Comparison of ENCODE assay signal across 31 cellular contexts in genomic region chr19:23099966-23100365, GRCh38. TPM values are rescaled to one million over a fixed set of nuclear protein-coding genes. Genes with fewer than 3 reads are reported as not detected.
"Had no signal": no experiment of that assay in that cellular context is flagged by ENCODE, and none has a peak within 500 bp of the region (broad histone marks: within the 10 kb centered on the region; RNA-seq: fewer than 3 reads in every experiment).

No MANE protein-coding gene starts in this region.

- H2AFZ ChIP-seq: neural progenitor cell, parathyroid adenoma had no signal

- H3K36me3 ChIP-seq: ovary, spleen, suprapubic skin, transverse colon, upper lobe of left lung, vagina had no signal

- H3K27me3 Mint-ChIP-seq: progenitor cell of endocrine pancreas; stimulated activated memory B cell treated with anti-CD40 and anti-IgM and Interleukin-4, amounts not matched to agents 10 μg/mL and 1 μg/mL and 100 μg/mL, for 72 hours; stimulated activated naive CD8-positive, alpha-beta T cell treated with anti-CD3 and anti-CD28 coated beads, Interleukin-15, amount 100 ng/mL, for 72 hours had no signal

- H3K4me2 ChIP-seq: neural progenitor cell, smooth muscle cell had no signal

- FAIRE-seq: urothelium cell line had no signal

- DNase-seq: natural killer cell; occipital lobe; ovary; posterior cingulate gyrus; psoas muscle; right cardiac atrium; spleen; stimulated activated CD4-positive, alpha-beta T cell treated with anti-CD3 and anti-CD28 coated beads, Interleukin-12 subunit alpha, Interleukin-12 subunit beta, amount 100 ng/mL, for 4 hours; stimulated activated CD4-positive, alpha-beta T cell treated with anti-CD3 and anti-CD28 coated beads, Interleukin-1b, Interleukin-23, amount 100 ng/mL, for 48 hours; stimulated activated CD4-positive, alpha-beta T cell treated with anti-CD3 and anti-CD28 coated beads, Interleukin-4, amount 100 ng/mL, for 1 hour; stimulated activated CD4-positive, alpha-beta T cell treated with anti-CD3 and anti-CD28 coated beads, Interleukin-4, amount 100 ng/mL, for 4 hours; stimulated activated CD8-positive, alpha-beta memory T cell treated with anti-CD3 and anti-CD28 coated beads, Interleukin-4, amount 100 ng/mL, for 48 hours; stimulated activated naive CD4-positive, alpha-beta T cell; stimulated activated naive CD8-positive, alpha-beta T cell treated with anti-CD3 and anti-CD28 coated beads, Interleukin-15, amount 100 ng/mL, for 72 hours; stimulated activated naive CD8-positive, alpha-beta T cell treated with anti-CD3 and anti-CD28 coated beads, Interleukin-15, Interleukin-2, amounts not matched to agents 100 U/mL and 50 U/mL, for 24 hours; substantia nigra; testis; tibial artery; transverse colon; upper lobe of left lung had no signal

- H3K27ac ChIP-seq: neural progenitor cell, ovary, parathyroid adenoma, psoas muscle, skin epidermis, spleen, suprapubic skin, testis, tibial artery, transverse colon, upper lobe of left lung, vagina had no signal

- H3K36me3 Mint-ChIP-seq: stimulated activated memory B cell treated with anti-CD40 and anti-IgM and Interleukin-4, amounts not matched to agents 10 μg/mL and 1 μg/mL and 100 μg/mL, for 72 hours had no signal

- H3K27me3 ChIP-seq: neural progenitor cell, ovary, spleen, suprapubic skin, testis, tibial artery, transverse colon, upper lobe of left lung, vagina had no signal

- H3K4me3 Mint-ChIP-seq: natural killer cell; nephron; neural progenitor cell; stimulated activated memory B cell treated with anti-CD40 and anti-IgM and Interleukin-4, amounts not matched to agents 10 μg/mL and 1 μg/mL and 100 μg/mL, for 72 hours; stimulated activated naive CD8-positive, alpha-beta T cell treated with anti-CD3 and anti-CD28 coated beads, Interleukin-15, amount 100 ng/mL, for 72 hours had no signal

- H3K4me1 Mint-ChIP-seq: natural killer cell; nephron; neural progenitor cell; stimulated activated memory B cell treated with anti-CD40 and anti-IgM and Interleukin-4, amounts not matched to agents 10 μg/mL and 1 μg/mL and 100 μg/mL, for 72 hours; stimulated activated naive CD8-positive, alpha-beta T cell treated with anti-CD3 and anti-CD28 coated beads, Interleukin-15, amount 100 ng/mL, for 72 hours had no signal

- H3K4me1 ChIP-seq: neural progenitor cell, parathyroid adenoma, psoas muscle, spleen, suprapubic skin, testis, tibial artery, transverse colon, upper lobe of left lung, vagina had no signal

- H3K79me2 ChIP-seq: parathyroid adenoma had no signal

- ATAC-seq: natural killer cell; psoas muscle; right cardiac atrium; sciatic nerve; stimulated activated memory B cell treated with anti-CD40 and anti-IgM and Interleukin-4, amounts not matched to agents 10 μg/mL and 1 μg/mL and 100 μg/mL, for 72 hours; stimulated activated naive CD8-positive, alpha-beta T cell treated with anti-CD3 and anti-CD28 coated beads, Interleukin-15, amount 100 ng/mL, for 72 hours; stimulated activated naive CD8-positive, alpha-beta T cell treated with anti-CD3 and anti-CD28 coated beads, Interleukin-15, Interleukin-2, amounts not matched to agents 100 U/mL and 50 U/mL, for 24 hours had no signal

- H3K9ac ChIP-seq: neural progenitor cell, parathyroid adenoma had no signal

- H3K27ac Mint-ChIP-seq: natural killer cell; nephron; neural progenitor cell; progenitor cell of endocrine pancreas; stimulated activated memory B cell treated with anti-CD40 and anti-IgM and Interleukin-4, amounts not matched to agents 10 μg/mL and 1 μg/mL and 100 μg/mL, for 72 hours; stimulated activated naive CD8-positive, alpha-beta T cell treated with anti-CD3 and anti-CD28 coated beads, Interleukin-15, amount 100 ng/mL, for 72 hours had no signal

- H3K9me3 ChIP-seq: psoas muscle, suprapubic skin, testis, tibial artery, transverse colon, upper lobe of left lung, vagina had no signal

- H3K4me3 ChIP-seq: neural progenitor cell, ovary, psoas muscle, skin epidermis, smooth muscle cell, spleen, suprapubic skin, testis, tibial artery, transverse colon, upper lobe of left lung, vagina had no signal

RNA-seq across cellular contexts. Expression of gene ZNF730, which starts 16.9 kb away (rescaled TPM):
- total RNA-seq: suprapubic skin had no signal
